Comparison of ENCODE assay signal across 17 cellular contexts in the genomic region with DNA sequence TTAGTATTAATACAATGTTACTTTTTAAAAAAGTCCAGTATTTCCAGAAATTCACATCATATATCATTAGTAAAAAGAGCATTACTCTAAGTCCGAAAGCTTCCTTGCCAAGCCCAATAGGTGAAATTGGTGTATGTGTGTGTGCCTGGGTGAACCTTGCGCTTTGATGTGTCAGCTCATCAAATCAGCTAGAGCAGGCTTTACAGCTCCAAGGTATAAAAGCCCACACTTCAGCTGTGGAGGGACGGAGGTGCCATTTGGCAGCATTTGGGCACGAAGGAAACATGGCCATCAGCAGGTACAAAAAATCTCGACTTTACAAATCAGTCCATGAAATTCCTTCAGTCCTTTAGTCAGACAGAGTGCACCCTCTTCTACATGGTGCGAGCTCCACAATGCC.
DNase-seq lines count a peak whose midpoint lies in the region; ATAC-seq and TF ChIP-seq lines count a peak whose summit lies in the region.
"Had no signal": no experiment of that assay in that cellular context is flagged by ENCODE, and none has a peak within 500 bp of the region (broad histone marks: within the 10 kb centered on the region; RNA-seq: fewer than 3 reads in every experiment).

No MANE protein-coding gene starts in this region.

- CTCF ChIA-PET in activated CD4-positive, alpha-beta T cell treated with anti-CD3 and anti-CD28 coated beads, Interleukin-2, amount 10 ng/mL, durations not matched to agents 7 days and 5 days (lab: Charles Lee) = interaction anchor here (0.9 to 5.4 kb wide), 11 partner anchors 8 to 146 kb away, joined by 3 to 24 read pairs (median 4); no protein-coding TSS in a partner anchor
- CTCF ChIA-PET in activated naive CD4-positive, alpha-beta T cell treated with anti-CD3 and anti-CD28 coated beads, Interleukin-2, amount 10 ng/mL, durations not matched to agents 7 days and 5 days (lab: Charles Lee) = interaction anchor here (0.8 to 8.1 kb wide), 17 partner anchors 10 to 163 kb away, joined by 3 to 141 read pairs (median 4); partner anchors contain the start of gene SPEF2

- no peaks in the 10 kb centered on the region for H4K20me1 ChIP-seq in OCI-LY1 (ENCODE audit: insufficient read depth, low read length)

- no peaks in the 10 kb centered on the region for H3K27me3 ChIP-seq in OCI-LY1 (ENCODE audit: insufficient read depth, low read length)
- H3K27me3 ChIP-seq: sigmoid colon had no signal

- no peaks in the 10 kb centered on the region for H3K9me3 Mint-ChIP-seq in activated CD4-positive, alpha-beta T cell treated with anti-CD3 and anti-CD28 coated beads, Interleukin-2, amount 10 ng/mL, durations not matched to agents 7 days and 5 days
- peaks cover 4% of the 10 kb centered on the region for H3K9me3 Mint-ChIP-seq in activated naive CD4-positive, alpha-beta T cell treated with anti-CD3 and anti-CD28 coated beads, Interleukin-2, amount 10 ng/mL, durations not matched to agents 7 days and 5 days
- H3K9me3 Mint-ChIP-seq: memory B cell had no signal

- peak overlapping the region; percentile 57 for H3K4me3 Mint-ChIP-seq in activated CD4-positive, alpha-beta T cell treated with anti-CD3 and anti-CD28 coated beads, Interleukin-2, amount 10 ng/mL, durations not matched to agents 7 days and 5 days
- H3K4me3 Mint-ChIP-seq in activated naive CD4-positive, alpha-beta T cell treated with anti-CD3 and anti-CD28 coated beads, Interleukin-2, amount 10 ng/mL, durations not matched to agents 7 days and 5 days = peak overlapping the region; percentile 45
- H3K4me3 Mint-ChIP-seq: B cell, memory B cell had no signal

- peaks cover 77% of the 10 kb centered on the region for H3K4me1 Mint-ChIP-seq in activated CD4-positive, alpha-beta T cell treated with anti-CD3 and anti-CD28 coated beads, Interleukin-2, amount 10 ng/mL, durations not matched to agents 7 days and 5 days
- H3K4me1 Mint-ChIP-seq in activated naive CD4-positive, alpha-beta T cell treated with anti-CD3 and anti-CD28 coated beads, Interleukin-2, amount 10 ng/mL, durations not matched to agents 7 days and 5 days = peaks cover 74% of the 10 kb centered on the region
- H3K4me1 Mint-ChIP-seq: B cell, memory B cell had no signal

- no peak overlapping the region for H2AFZ ChIP-seq in OCI-LY1 (ENCODE audit: low read length)

- peak overlapping the region; percentile 62 for H3K27ac ChIP-seq in OCI-LY1 (ENCODE audit: low read depth, low read length, poor library complexity, severe bottlenecking)
- H3K27ac ChIP-seq: sigmoid colon had no signal

- H3K36me3 Mint-ChIP-seq in activated CD4-positive, alpha-beta T cell treated with anti-CD3 and anti-CD28 coated beads, Interleukin-2, amount 10 ng/mL, durations not matched to agents 7 days and 5 days (ENCODE audit: low read depth) = peaks cover 7% of the 10 kb centered on the region
- peaks cover 4% of the 10 kb centered on the region for H3K36me3 Mint-ChIP-seq in activated naive CD4-positive, alpha-beta T cell treated with anti-CD3 and anti-CD28 coated beads, Interleukin-2, amount 10 ng/mL, durations not matched to agents 7 days and 5 days
- H3K36me3 Mint-ChIP-seq: memory B cell had no signal

- H3K4me2 ChIP-seq in OCI-LY1 (ENCODE audit: low read length) = peak overlapping the region; percentile 45

- H3K9me3 ChIP-seq in OCI-LY1 (ENCODE audit: low read length) = no peaks in the 10 kb centered on the region
- H3K9me3 ChIP-seq: sigmoid colon had no signal

- TF ChIP-seq CTCF in OCI-LY1 (IDR thresholded peaks at IDR 0.05; ENCODE audit: low read length) = no peak

- H3K4me3 ChIP-seq in OCI-LY1 (ENCODE audit: low read depth, low read length, poor library complexity, severe bottlenecking) = peak overlapping the region; percentile 11
- H3K4me3 ChIP-seq: sigmoid colon had no signal

- peak overlapping the region; percentile 83 for H3K27ac Mint-ChIP-seq in activated CD4-positive, alpha-beta T cell treated with anti-CD3 and anti-CD28 coated beads, Interleukin-2, amount 10 ng/mL, durations not matched to agents 7 days and 5 days
- peak overlapping the region; percentile 89 for H3K27ac Mint-ChIP-seq in activated naive CD4-positive, alpha-beta T cell treated with anti-CD3 and anti-CD28 coated beads, Interleukin-2, amount 10 ng/mL, durations not matched to agents 7 days and 5 days
- H3K27ac Mint-ChIP-seq: B cell, memory B cell had no signal

- no peaks in the 10 kb centered on the region for H3F3A ChIP-seq in OCI-LY1 (ENCODE audit: insufficient read depth, low read length)

- peaks cover 60% of the 10 kb centered on the region for H3K4me1 ChIP-seq in OCI-LY1 (ENCODE audit: insufficient read depth, low read length, severe bottlenecking)
- H3K4me1 ChIP-seq: sigmoid colon had no signal

- intact Hi-C loops in cardiac septum (cut with DNase I) = no loop called here

- peak; percentile 67 for DNase-seq in activated CD4-positive, alpha-beta T cell treated with anti-CD3 and anti-CD28 coated beads, Interleukin-2, amount 10 ng/mL, durations not matched to agents 7 days and 5 days
- peak; percentile 70 for DNase-seq in activated naive CD4-positive, alpha-beta T cell treated with anti-CD3 and anti-CD28 coated beads, Interleukin-2, amount 10 ng/mL, durations not matched to agents 7 days and 5 days
- DNase-seq in stimulated activated CD4-positive, alpha-beta T cell treated with anti-CD3 and anti-CD28 coated beads, Interleukin-4, amount 100 ng/mL, for 1 hour = peak; percentile 32
- no peak for DNase-seq in NCI-H446 (lab: John Stamatoyannopoulos, UW)
- DNase-seq in cardiac septum (ENCODE audit: low spot score) = no peak
- DNase-seq: amygdala, DMS79 treated with DMSO at 0.1 percent for 48 hours, erythroblast, NCI-H146, NCI-H510A, sigmoid colon, substantia nigra had no signal

- H3K9me2 ChIP-seq in OCI-LY1 (ENCODE audit: low read depth, low read length) = no peaks in the 10 kb centered on the region

- H3K36me3 ChIP-seq in OCI-LY1 (ENCODE audit: insufficient read depth, low read length) = no peaks in the 10 kb centered on the region
- H3K36me3 ChIP-seq: sigmoid colon had no signal

- peak overlapping the region; percentile 25 for H3K9ac ChIP-seq in OCI-LY1 (ENCODE audit: low read length)

- no peaks in the 10 kb centered on the region for H3K79me2 ChIP-seq in OCI-LY1 (ENCODE audit: insufficient read depth, low read length)

- no peaks in the 10 kb centered on the region for H3K27me3 Mint-ChIP-seq in activated CD4-positive, alpha-beta T cell treated with anti-CD3 and anti-CD28 coated beads, Interleukin-2, amount 10 ng/mL, durations not matched to agents 7 days and 5 days
- no peaks in the 10 kb centered on the region for H3K27me3 Mint-ChIP-seq in activated naive CD4-positive, alpha-beta T cell treated with anti-CD3 and anti-CD28 coated beads, Interleukin-2, amount 10 ng/mL, durations not matched to agents 7 days and 5 days
- H3K27me3 Mint-ChIP-seq: B cell, memory B cell had no signal

- POLR2A ChIA-PET in activated CD4-positive, alpha-beta T cell treated with anti-CD3 and anti-CD28 coated beads, Interleukin-2, amount 10 ng/mL, durations not matched to agents 7 days and 5 days (lab: Charles Lee) = interaction anchor here (0.7 to 1.5 kb wide), 5 partner anchors 67 to 109 kb away, joined by 3 to 6 read pairs (median 4); partner anchors contain the start of gene IL7R

- no peak for ATAC-seq in GM21529 (IDR thresholded peaks at IDR 0.05; ENCODE audit: unreplicated experiment)
- no peak for ATAC-seq in GM19328 (IDR thresholded peaks at IDR 0.05; ENCODE audit: unreplicated experiment)

Comparison
In these comparisons a context has a peak if more than half of its experiments do, and no peak if none do; other contexts are left out.
1. DNase-seq: peak in activated CD4-positive, alpha-beta T cell treated with anti-CD3 and anti-CD28 coated beads, Interleukin-2, amount 10 ng/mL, durations not matched to agents 7 days and 5 days (single experiment), activated naive CD4-positive, alpha-beta T cell treated with anti-CD3 and anti-CD28 coated beads, Interleukin-2, amount 10 ng/mL, durations not matched to agents 7 days and 5 days (single experiment) and stimulated activated CD4-positive, alpha-beta T cell treated with anti-CD3 and anti-CD28 coated beads, Interleukin-4, amount 100 ng/mL, for 1 hour (single experiment); none in NCI-H446 (0 of 2) and cardiac septum (single experiment).